2 cellular contexts compared by ENCODE assay signal in the genomic region with DNA sequence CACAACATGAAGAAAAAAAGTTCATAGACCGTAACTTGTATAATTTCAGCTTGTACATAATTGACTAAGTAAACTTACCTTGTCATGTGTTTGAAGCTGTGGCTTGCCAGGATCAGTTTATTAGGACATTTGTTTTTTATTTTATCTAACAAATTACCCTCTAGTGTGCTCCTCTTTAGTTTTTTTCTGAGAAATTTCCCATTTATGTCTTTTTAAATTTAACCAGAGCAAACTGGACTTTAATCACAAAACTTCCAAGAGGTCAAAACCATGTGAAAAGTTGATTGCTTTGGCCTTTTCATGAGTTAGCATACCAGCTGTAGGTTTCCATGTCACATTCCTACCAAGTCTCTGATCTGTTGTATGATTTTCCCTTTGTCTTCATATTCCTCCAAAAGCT.
TF ChIP-seq lines count a peak whose summit lies in the region.

No MANE protein-coding gene starts in this region.

TF ChIP-seq in GM23338, 12 proteins besides CTCF, POLR2A, EP300 and RAD21 (continued from another document):
- no peak for TF ChIP-seq ZNF331 (CRISPR knock-in tag; IDR thresholded peaks at IDR 0.05; ENCODE audit: low read depth)
- no peak for TF ChIP-seq ZNF114 (CRISPR knock-in tag; IDR thresholded peaks at IDR 0.05)

TF ChIP-seq in WTC11, 78 proteins besides CTCF, POLR2A, EP300 and RAD21 (continued from another document):
- TF ChIP-seq FOXP1 (CRISPR knock-in tag; IDR thresholded peaks at IDR 0.05; ENCODE audit: borderline replicate concordance): no peak
- TF ChIP-seq, protein P1, sequence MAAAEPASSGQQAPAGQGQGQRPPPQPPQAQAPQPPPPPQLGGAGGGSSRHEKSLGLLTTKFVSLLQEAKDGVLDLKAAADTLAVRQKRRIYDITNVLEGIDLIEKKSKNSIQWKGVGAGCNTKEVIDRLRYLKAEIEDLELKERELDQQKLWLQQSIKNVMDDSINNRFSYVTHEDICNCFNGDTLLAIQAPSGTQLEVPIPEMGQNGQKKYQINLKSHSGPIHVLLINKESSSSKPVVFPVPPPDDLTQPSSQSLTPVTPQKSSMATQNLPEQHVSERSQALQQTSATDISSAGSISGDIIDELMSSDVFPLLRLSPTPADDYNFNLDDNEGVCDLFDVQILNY (CRISPR knock-in tag; IDR thresholded peaks at IDR 0.05): no peak
- no peak for TF ChIP-seq ATF1 (CRISPR knock-in tag; IDR thresholded peaks at IDR 0.05)
- no peak for TF ChIP-seq SOX15 (CRISPR knock-in tag; IDR thresholded peaks at IDR 0.05)
- TF ChIP-seq, protein P2, sequence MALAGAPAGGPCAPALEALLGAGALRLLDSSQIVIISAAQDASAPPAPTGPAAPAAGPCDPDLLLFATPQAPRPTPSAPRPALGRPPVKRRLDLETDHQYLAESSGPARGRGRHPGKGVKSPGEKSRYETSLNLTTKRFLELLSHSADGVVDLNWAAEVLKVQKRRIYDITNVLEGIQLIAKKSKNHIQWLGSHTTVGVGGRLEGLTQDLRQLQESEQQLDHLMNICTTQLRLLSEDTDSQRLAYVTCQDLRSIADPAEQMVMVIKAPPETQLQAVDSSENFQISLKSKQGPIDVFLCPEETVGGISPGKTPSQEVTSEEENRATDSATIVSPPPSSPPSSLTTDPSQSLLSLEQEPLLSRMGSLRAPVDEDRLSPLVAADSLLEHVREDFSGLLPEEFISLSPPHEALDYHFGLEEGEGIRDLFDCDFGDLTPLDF (CRISPR knock-in tag; IDR thresholded peaks at IDR 0.05): no peak
- TF ChIP-seq EMX1 (CRISPR knock-in tag; IDR thresholded peaks at IDR 0.05): no peak
- TF ChIP-seq CREB1 (CRISPR knock-in tag; IDR thresholded peaks at IDR 0.05): no peak
- no peak for TF ChIP-seq ESRRA (CRISPR knock-in tag; IDR thresholded peaks at IDR 0.05; ENCODE audit: borderline replicate concordance)
- no peak for TF ChIP-seq ZNF232 (CRISPR knock-in tag; IDR thresholded peaks at IDR 0.05)
- TF ChIP-seq ZNF219 (CRISPR knock-in tag; IDR thresholded peaks at IDR 0.05; ENCODE audit: borderline replicate concordance): no peak
- TF ChIP-seq CBFB (CRISPR knock-in tag; IDR thresholded peaks at IDR 0.05; ENCODE audit: low read depth): no peak
- TF ChIP-seq FOXK1 (CRISPR knock-in tag; IDR thresholded peaks at IDR 0.05): no peak
- TF ChIP-seq, protein P3, sequence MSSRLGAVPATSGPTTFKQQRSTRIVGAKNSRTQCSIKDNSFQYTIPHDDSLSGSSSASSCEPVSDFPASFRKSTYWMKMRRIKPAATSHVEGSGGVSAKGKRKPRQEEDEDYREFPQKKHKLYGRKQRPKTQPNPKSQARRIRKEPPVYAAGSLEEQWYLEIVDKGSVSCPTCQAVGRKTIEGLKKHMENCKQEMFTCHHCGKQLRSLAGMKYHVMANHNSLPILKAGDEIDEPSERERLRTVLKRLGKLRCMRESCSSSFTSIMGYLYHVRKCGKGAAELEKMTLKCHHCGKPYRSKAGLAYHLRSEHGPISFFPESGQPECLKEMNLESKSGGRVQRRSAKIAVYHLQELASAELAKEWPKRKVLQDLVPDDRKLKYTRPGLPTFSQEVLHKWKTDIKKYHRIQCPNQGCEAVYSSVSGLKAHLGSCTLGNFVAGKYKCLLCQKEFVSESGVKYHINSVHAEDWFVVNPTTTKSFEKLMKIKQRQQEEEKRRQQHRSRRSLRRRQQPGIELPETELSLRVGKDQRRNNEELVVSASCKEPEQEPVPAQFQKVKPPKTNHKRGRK (CRISPR knock-in tag; IDR thresholded peaks at IDR 0.05; ENCODE audit: borderline replicate concordance): no peak
- TF ChIP-seq SMAD4 (CRISPR knock-in tag; IDR thresholded peaks at IDR 0.05): no peak
- TF ChIP-seq, protein P4, sequence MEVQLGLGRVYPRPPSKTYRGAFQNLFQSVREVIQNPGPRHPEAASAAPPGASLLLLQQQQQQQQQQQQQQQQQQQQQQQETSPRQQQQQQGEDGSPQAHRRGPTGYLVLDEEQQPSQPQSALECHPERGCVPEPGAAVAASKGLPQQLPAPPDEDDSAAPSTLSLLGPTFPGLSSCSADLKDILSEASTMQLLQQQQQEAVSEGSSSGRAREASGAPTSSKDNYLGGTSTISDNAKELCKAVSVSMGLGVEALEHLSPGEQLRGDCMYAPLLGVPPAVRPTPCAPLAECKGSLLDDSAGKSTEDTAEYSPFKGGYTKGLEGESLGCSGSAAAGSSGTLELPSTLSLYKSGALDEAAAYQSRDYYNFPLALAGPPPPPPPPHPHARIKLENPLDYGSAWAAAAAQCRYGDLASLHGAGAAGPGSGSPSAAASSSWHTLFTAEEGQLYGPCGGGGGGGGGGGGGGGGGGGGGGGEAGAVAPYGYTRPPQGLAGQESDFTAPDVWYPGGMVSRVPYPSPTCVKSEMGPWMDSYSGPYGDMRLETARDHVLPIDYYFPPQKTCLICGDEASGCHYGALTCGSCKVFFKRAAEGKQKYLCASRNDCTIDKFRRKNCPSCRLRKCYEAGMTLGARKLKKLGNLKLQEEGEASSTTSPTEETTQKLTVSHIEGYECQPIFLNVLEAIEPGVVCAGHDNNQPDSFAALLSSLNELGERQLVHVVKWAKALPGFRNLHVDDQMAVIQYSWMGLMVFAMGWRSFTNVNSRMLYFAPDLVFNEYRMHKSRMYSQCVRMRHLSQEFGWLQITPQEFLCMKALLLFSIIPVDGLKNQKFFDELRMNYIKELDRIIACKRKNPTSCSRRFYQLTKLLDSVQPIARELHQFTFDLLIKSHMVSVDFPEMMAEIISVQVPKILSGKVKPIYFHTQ (CRISPR knock-in tag; IDR thresholded peaks at IDR 0.05): no peak
TF ChIP-seq in WTC11: peak in this region for 0.
